In genomic region chr19:33902395-33902794, GRCh38 we compare ENCODE assay signal across 27 cellular contexts.
"Had no signal": no experiment of that assay in that cellular context is flagged by ENCODE, and none has a peak within 500 bp of the region (broad histone marks: within the 10 kb centered on the region; RNA-seq: fewer than 3 reads in every experiment).

No MANE protein-coding gene starts in this region.

- H3K4me3 Mint-ChIP-seq: stimulated activated effector memory CD8-positive, alpha-beta T cell treated with anti-CD3 and anti-CD28 coated beads, Interleukin-12 subunit alpha, Interleukin-12 subunit beta, amount 100 ng/mL, for 72 hours; stimulated activated naive B cell treated with anti-CD40 and anti-IgM and Interleukin-4, amounts not matched to agents 10 μg/mL and 1 μg/mL and 100 μg/mL, for 72 hours; stimulated activated naive CD8-positive, alpha-beta T cell treated with anti-CD3 and anti-CD28 coated beads, Interleukin-15, Interleukin-2, amounts not matched to agents 100 ng/mL and 50 ng/mL, for 24 hours had no signal

- H3K27ac ChIP-seq: neural progenitor cell, ovary, parathyroid adenoma, psoas muscle, sigmoid colon, stomach, thoracic aorta, thyroid gland, tibial nerve, vagina had no signal

- H3K36me3 ChIP-seq: neural progenitor cell, ovary, right lobe of liver, sigmoid colon, stomach, thoracic aorta, thyroid gland, tibial nerve, upper lobe of left lung, vagina had no signal

- H3K4me1 ChIP-seq: parathyroid adenoma, psoas muscle had no signal

- DNase-seq: occipital lobe; ovary; posterior cingulate gyrus; psoas muscle; right cardiac atrium; right lobe of liver; sigmoid colon; small intestine; stimulated activated CD4-positive, alpha-beta T cell treated with anti-CD3 and anti-CD28 coated beads, Interleukin-15, amount 100 ng/mL, for 24 hours; stimulated activated CD4-positive, alpha-beta T cell treated with anti-CD3 and anti-CD28 coated beads, Interleukin-2, amount 100 ng/mL, for 24 hours; stimulated activated CD4-positive, alpha-beta T cell treated with anti-CD3 and anti-CD28 coated beads, Interleukin-2, amount 100 ng/mL, for 48 hours; stimulated activated CD4-positive, alpha-beta T cell treated with anti-CD3 and anti-CD28 coated beads, Interleukin-4, amount 100 ng/mL, for 24 hours; stimulated activated naive B cell treated with anti-CD40 and anti-IgM and Interleukin-4, amounts not matched to agents 10 μg/mL and 1 μg/mL and 100 μg/mL, for 72 hours; stimulated activated naive CD4-positive, alpha-beta T cell treated with Interleukin-2 at 50 U/mL for 16 hours; stomach; thyroid gland; trophoblast cell; upper lobe of left lung had no signal

- H3K9me3 ChIP-seq: ovary, thyroid gland had no signal

- H3K27ac Mint-ChIP-seq: nephron; neural progenitor cell; stimulated activated effector memory CD8-positive, alpha-beta T cell treated with anti-CD3 and anti-CD28 coated beads, Interleukin-12 subunit alpha, Interleukin-12 subunit beta, amount 100 ng/mL, for 72 hours; stimulated activated naive B cell treated with anti-CD40 and anti-IgM and Interleukin-4, amounts not matched to agents 10 μg/mL and 1 μg/mL and 100 μg/mL, for 72 hours; stimulated activated naive CD8-positive, alpha-beta T cell treated with anti-CD3 and anti-CD28 coated beads, Interleukin-15, Interleukin-2, amounts not matched to agents 100 ng/mL and 50 ng/mL, for 24 hours had no signal

- H3K27me3 ChIP-seq: ovary, right lobe of liver, thyroid gland, vagina had no signal

- H3K4me1 Mint-ChIP-seq: stimulated activated effector memory CD8-positive, alpha-beta T cell treated with anti-CD3 and anti-CD28 coated beads, Interleukin-12 subunit alpha, Interleukin-12 subunit beta, amount 100 ng/mL, for 72 hours had no signal

- ATAC-seq: psoas muscle; right cardiac atrium; stimulated activated effector memory CD8-positive, alpha-beta T cell treated with anti-CD3 and anti-CD28 coated beads, Interleukin-12 subunit alpha, Interleukin-12 subunit beta, amount 100 ng/mL, for 72 hours; stimulated activated naive B cell treated with anti-CD40 and anti-IgM and Interleukin-4, amounts not matched to agents 10 μg/mL and 1 μg/mL and 100 μg/mL, for 72 hours had no signal

- H3K4me3 ChIP-seq: neural progenitor cell, ovary, psoas muscle, right lobe of liver, sigmoid colon, stomach, thoracic aorta, thyroid gland, tibial nerve, upper lobe of left lung, vagina had no signal

- H3K36me3 Mint-ChIP-seq: neural progenitor cell; stimulated activated effector memory CD8-positive, alpha-beta T cell treated with anti-CD3 and anti-CD28 coated beads, Interleukin-12 subunit alpha, Interleukin-12 subunit beta, amount 100 ng/mL, for 72 hours had no signal

- H3K4me2 ChIP-seq: neural progenitor cell had no signal

- FAIRE-seq: small intestine, urothelium cell line had no signal
